Comparison of ENCODE assay signal across 19 cellular contexts in the genomic region with DNA sequence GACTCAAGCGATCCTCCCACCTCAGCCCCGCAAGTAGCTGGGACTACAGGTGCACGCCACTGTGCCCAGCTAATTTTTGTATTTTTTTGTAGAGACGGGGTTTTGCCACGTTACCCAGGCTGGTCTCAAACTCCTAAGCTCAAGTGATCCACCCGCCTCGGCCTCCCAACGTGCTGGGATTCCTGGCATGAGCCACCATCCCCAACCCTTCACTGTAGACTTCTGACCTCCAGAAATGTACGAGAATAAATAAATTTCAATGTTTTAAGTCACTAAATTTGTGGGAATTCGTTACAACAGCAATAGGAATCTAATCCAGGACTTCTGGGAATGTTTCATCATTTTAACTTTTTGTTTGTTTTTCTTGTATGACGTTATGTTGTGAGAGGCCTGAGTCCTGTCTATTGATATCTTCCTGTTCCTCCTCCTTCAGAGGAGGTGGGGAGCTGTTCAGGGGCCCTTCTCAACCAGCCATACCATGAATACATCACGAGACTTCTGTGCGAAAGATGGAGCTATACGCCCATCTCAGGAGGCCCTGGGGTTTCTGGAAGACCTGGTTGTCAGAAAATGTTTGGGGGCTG. TPM values are rescaled to one million over a fixed set of nuclear protein-coding genes. Genes with fewer than 3 reads are reported as not detected.
DNase-seq lines count a peak whose midpoint lies in the region; ATAC-seq, FAIRE-seq and TF ChIP-seq lines count a peak whose summit lies in the region.
"Had no signal": no experiment of that assay in that cellular context is flagged by ENCODE, and none has a peak within 500 bp of the region (broad histone marks: within the 10 kb centered on the region; RNA-seq: fewer than 3 reads in every experiment).

No MANE protein-coding gene starts in this region.

- H3K9me3 ChIP-seq in HepG2 (ENCODE audit: low read length), result no peaks in the 10 kb centered on the region
- H3K9me3 ChIP-seq: sigmoid colon had no signal

- intact Hi-C loops in left cardiac atrium (cut with DNase I) (no loop called here), cardiac septum (cut with DNase I) (no loop called here), HepG2 (cut with micrococcal nuclease; ENCODE audit: unreplicated experiment) (no loop called here), CD14-positive monocyte (cut with micrococcal nuclease) (no loop called here)

- no peak for DNase-seq in left cardiac atrium
- DNase-seq in cardiac septum (ENCODE audit: low spot score), result no peak
- peak; percentile 83 for DNase-seq in choroid plexus epithelial cell (ENCODE audit: low read depth)
- no peak for DNase-seq in HepG2 (ENCODE audit: low spot score)
- DNase-seq in NCI-H187 (lab: John Stamatoyannopoulos, UW), result no peak
- no peak for DNase-seq in CD14-positive monocyte (ENCODE audit: low spot score)
- DNase-seq in SHP77 treated with DMSO at 0.1 percent for 48 hours (lab: John Stamatoyannopoulos, UW), result no peak
- DNase-seq: 8988T; activated CD8-positive, alpha-beta T cell treated with anti-CD3 and anti-CD28 coated beads, Interleukin-2, amount 10 ng/mL, durations not matched to agents 7 days and 5 days; DMS 273 treated with DMSO at 0.1 percent for 48 hours; NCI-H2171 treated with DMSO at 0.1 percent for 48 hours; sigmoid colon; stimulated activated naive CD8-positive, alpha-beta T cell treated with anti-CD3 and anti-CD28 coated beads, Interleukin-15, Interleukin-2, amounts not matched to agents 100 U/mL and 50 U/mL, for 24 hours had no signal

- in situ Hi-C loops in HepG2 (cut with HindIII; ENCODE audit: extremely low pct_ligation_motif_present, low pct_unique_long_range_greater_than_20kb), result no loop called here

- no peaks in the 10 kb centered on the region for H3K36me3 Mint-ChIP-seq in CD14-positive monocyte

- POLR2A ChIA-PET in HepG2 (lab: Yijun Ruan, JAX), result interaction anchor here (1.6 kb wide), 1 partner anchor 49 kb away, joined by 4 read pairs; no protein-coding TSS in a partner anchor

- no peak overlapping the region for H3K27ac Mint-ChIP-seq in CD14-positive monocyte
- H3K27ac Mint-ChIP-seq: activated CD8-positive, alpha-beta T cell treated with anti-CD3 and anti-CD28 coated beads, Interleukin-2, amount 10 ng/mL, durations not matched to agents 7 days and 5 days had no signal

- no TSS peak for BruUV-seq in HepG2 (replicated peaks; lab: Mats Ljungman, UMichigan)

- peak; percentile 54 to 85 for ATAC-seq in left cardiac atrium
- ATAC-seq in HepG2, result peak; percentile 21
- ATAC-seq: activated CD8-positive, alpha-beta T cell treated with anti-CD3 and anti-CD28 coated beads, Interleukin-2, amount 10 ng/mL, durations not matched to agents 7 days and 5 days had no signal

- no peak for FAIRE-seq in HepG2 (lab: Jason Lieb, UNC)
- FAIRE-seq: TTC549 had no signal

- H3K4me1 ChIP-seq in HepG2 (ENCODE audit: insufficient read depth, low read length) (peaks cover 22% of the 10 kb centered on the region), urinary bladder (ENCODE audit: insufficient read depth) (no peaks in the 10 kb centered on the region)

- TF ChIP-seq CTCF in choroid plexus epithelial cell (conservative IDR thresholded peaks at IDR 0.05; ENCODE audit: low read depth, low read length), result no peak
- TF ChIP-seq CTCF in HepG2 (CRISPR knock-in tag; IDR thresholded peaks at IDR 0.05), result no peak
- no peak for TF ChIP-seq CTCF in CD14-positive monocyte (IDR thresholded peaks at IDR 0.05)

- H3K27ac ChIP-seq in HepG2 (ENCODE audit: extremely low read length, insufficient read depth, low read length) (no peak overlapping the region), urinary bladder (ENCODE audit: low read depth) (peak overlapping the region; percentile 16)

- no peak for TF ChIP-seq RAD21 in HepG2 (CRISPR knock-in tag; IDR thresholded peaks at IDR 0.05)

- H3K4me3 Mint-ChIP-seq in CD14-positive monocyte, result no peak overlapping the region
- H3K4me3 Mint-ChIP-seq: activated CD8-positive, alpha-beta T cell treated with anti-CD3 and anti-CD28 coated beads, Interleukin-2, amount 10 ng/mL, durations not matched to agents 7 days and 5 days had no signal

- H3K9me3 Mint-ChIP-seq in CD14-positive monocyte, result no peaks in the 10 kb centered on the region

- H3K4me3 ChIP-seq in choroid plexus epithelial cell (ENCODE audit: low read depth, low read length) (no peak overlapping the region), HepG2 (replicated peaks in 1 of 3; ENCODE audit: insufficient read depth in 1 of 3, low read depth in 2 of 3, low read length in 3 of 3) (no peak overlapping the region), urinary bladder (ENCODE audit: low read depth, low read length) (no peak overlapping the region)
- H3K4me3 ChIP-seq: sigmoid colon had no signal

- no peak for TF ChIP-seq EP300 in HepG2 (IDR thresholded peaks at IDR 0.05; ENCODE audit: low read depth in 2 of 2, low read length in 2 of 2)
- no peak for TF ChIP-seq EP300 in HepG2 (CRISPR knock-in tag; IDR thresholded peaks at IDR 0.05; ENCODE audit: borderline replicate concordance)

- H2AFZ ChIP-seq in HepG2 (ENCODE audit: low read length), result no peak overlapping the region

- no peak for TF ChIP-seq POLR2A in HepG2 (IDR thresholded peaks at IDR 0.05; ENCODE audit: insufficient read depth in 1 of 2, low read depth in 2 of 2, low read length in 2 of 2)

- no peaks in the 10 kb centered on the region for H3K36me3 ChIP-seq in HepG2 (replicated peaks in 1 of 2; ENCODE audit: control insufficient read depth in 1 of 2, insufficient read depth in 2 of 2, low read length in 2 of 2)
- H3K36me3 ChIP-seq in urinary bladder (ENCODE audit: insufficient read depth), result no peaks in the 10 kb centered on the region
- H3K36me3 ChIP-seq: sigmoid colon had no signal

- no peaks in the 10 kb centered on the region for H4K20me1 ChIP-seq in HepG2 (ENCODE audit: insufficient read depth, low read length)

- peaks cover 8% of the 10 kb centered on the region for H3K4me1 Mint-ChIP-seq in CD14-positive monocyte

- peak overlapping the region; percentile 26; the same call in 1 of the 2 replicates for H3K4me2 ChIP-seq in HepG2 (ENCODE audit: low read depth, low read length)

- H3K27me3 Mint-ChIP-seq in CD14-positive monocyte (ENCODE audit: low read depth in 3 of 3), result peaks cover 1 to 3% (median 3%) of the 10 kb centered on the region in 3 donors

- no peaks in the 10 kb centered on the region for H3K79me2 ChIP-seq in HepG2 (ENCODE audit: insufficient read depth, low read length)

- peaks cover 3% of the 10 kb centered on the region in 2 experiments; a peak in 2 of 5 replicates for H3K27me3 ChIP-seq in HepG2 (ENCODE audit: control insufficient read depth in 1 of 2, insufficient read depth in 2 of 2, low read length in 2 of 2)
- H3K27me3 ChIP-seq: sigmoid colon had no signal

- CTCF ChIA-PET in HepG2 (lab: Yijun Ruan, JAX; ENCODE audit: low intra/inter-chr PET ratio, low total read pairs), result no interaction called here

- H3K9ac ChIP-seq in HepG2 (ENCODE audit: insufficient read depth, low read depth, low read length), result no peak overlapping the region

- WGBS in HepG2 (ENCODE audit: low lambda C conversion rate), result 16% methylated on average over 14 of the region's 14 CpGs
- 73% methylated on average over 14 of the region's 14 CpGs for WGBS in urinary bladder

TF ChIP-seq in HepG2, 621 proteins besides CTCF, POLR2A, EP300 and RAD21:
- 0 out of 2 replicates have a peak, but pooled peaks have one; percentile 13 for TF ChIP-seq ZFY (CRISPR knock-in tag; IDR thresholded peaks at IDR 0.05)
- TF ChIP-seq ATF7 (IDR thresholded peaks at IDR 0.05), result peak; percentile 37
- no peak for TF ChIP-seq ATF7 (CRISPR knock-in tag; IDR thresholded peaks at IDR 0.05)
- no peak for TF ChIP-seq SP1 (IDR thresholded peaks at IDR 0.05)
- TF ChIP-seq SP1 (CRISPR knock-in tag; IDR thresholded peaks at IDR 0.05), result no peak
- no peak for TF ChIP-seq SOX6 (IDR thresholded peaks at IDR 0.05)
- 0 out of 2 replicates have a peak, but pooled peaks have one; percentile 17 for TF ChIP-seq SOX6 (CRISPR knock-in tag; IDR thresholded peaks at IDR 0.05)

RNA-seq across cellular contexts. Expression of a gene that starts 40.0 kb away (rescaled TPM):
- total RNA-seq in left cardiac atrium (not detected), cardiac septum (not detected), HepG2 (2016; rRNA removed; fragmentation: Illumina TruSeq; extraction: Trizol) (not detected in 2 replicates), urinary bladder (not detected)
- not detected in 2 replicates for total RNA-seq in HepG2 (2016; cell fraction: cytosol; rRNA removed; fragmentation: Illumina TruSeq; extraction: Trizol; ENCODE audit: low read depth)
- not detected in 2 replicates for total RNA-seq in HepG2 (2016; cell fraction: insoluble cytoplasmic fraction; rRNA removed; fragmentation: Illumina TruSeq; extraction: Trizol)
- not detected in 2 replicates for total RNA-seq in HepG2 (2016; cell fraction: membrane; rRNA removed; fragmentation: Illumina TruSeq; extraction: Trizol)
- total RNA-seq in HepG2 (2016; cell fraction: nucleus; rRNA removed; fragmentation: Illumina TruSeq; extraction: Trizol), result not detected in 2 replicates
- polyA plus RNA-seq in HepG2 (2011; rRNA removed) (not detected in 2 replicates), urinary bladder (not detected), CD14-positive monocyte (not detected)
- not detected in 2 replicates for polyA plus RNA-seq in HepG2 (2011; cell fraction: cytosol; rRNA removed)
- not detected in 2 replicates for polyA plus RNA-seq in HepG2 (2011; cell fraction: nucleus; rRNA removed)
- not detected in 2 replicates for polyA plus RNA-seq in HepG2 (2012)
- polyA plus RNA-seq in HepG2 (2016; cell fraction: cytosol; fragmentation: Illumina TruSeq; extraction: Trizol; ENCODE audit: low read depth), result not detected in 2 replicates
- not detected in 2 replicates for polyA plus RNA-seq in HepG2 (2016; cell fraction: insoluble cytoplasmic fraction; fragmentation: Illumina TruSeq; extraction: Trizol; ENCODE audit: low read depth)
- not detected in 2 replicates for polyA plus RNA-seq in HepG2 (2016; cell fraction: membrane; fragmentation: Illumina TruSeq; extraction: Trizol; ENCODE audit: low read depth)
- polyA plus RNA-seq in HepG2 (2016; cell fraction: nucleus; fragmentation: Illumina TruSeq; extraction: Trizol; ENCODE audit: insufficient read depth, low read depth), result not detected in 2 replicates
- not detected in 2 replicates for polyA minus RNA-seq in HepG2 (2011; rRNA and poly(A)+ RNA removed; ENCODE audit: low replicate concordance)
- polyA minus RNA-seq in HepG2 (2011; cell fraction: cytosol; rRNA and poly(A)+ RNA removed), result not detected in 2 replicates
- not detected in 2 replicates for polyA minus RNA-seq in HepG2 (2011; cell fraction: nucleus; rRNA and poly(A)+ RNA removed)
- total RNA-seq: activated CD8-positive, alpha-beta T cell treated with anti-CD3 and anti-CD28 coated beads, Interleukin-2, amount 10 ng/mL, durations not matched to agents 7 days and 5 days; endothelial cell of umbilical vein; lower leg skin; sigmoid colon; SK-MEL-5 had no signal
- polyA plus RNA-seq: endothelial cell of umbilical vein, neural cell, sigmoid colon had no signal
